ENCODE assay signal across 1 cellular context in genomic region chr10:73810735-73811465, GRCh38.
A peak's percentile ranks its signal among the peaks of the same experiment; 100 is the strongest.
TF ChIP-seq lines count a peak whose summit lies in the region.

No MANE protein-coding gene starts in this region.

TF ChIP-seq in K562, 482 proteins besides CTCF, POLR2A, EP300 and RAD21 (continued from another document and continues in another):
- TF ChIP-seq MTF1 (CRISPR knock-in tag; IDR thresholded peaks at IDR 0.05; ENCODE audit: borderline replicate concordance) = no peak
- no peak for TF ChIP-seq SMARCA4 (IDR thresholded peaks at IDR 0.05)
- TF ChIP-seq ZFX (CRISPR knock-in tag; IDR thresholded peaks at IDR 0.05) = no peak
- no peak for TF ChIP-seq LEF1 (IDR thresholded peaks at IDR 0.05)
- peak; percentile 43; the same call in 1 of the 2 replicates for TF ChIP-seq SIN3B (IDR thresholded peaks at IDR 0.05; ENCODE audit: low read depth)
- TF ChIP-seq ZNF77 (CRISPR knock-in tag; IDR thresholded peaks at IDR 0.05) = no peak
- peak in 1 of 2 experiments; percentile 55; a peak in 1 of 4 replicates for TF ChIP-seq TEAD1 (CRISPR knock-in tag; IDR thresholded peaks at IDR 0.05)
- 0 out of 2 replicates have a peak, but pooled peaks have one; percentile 46 for TF ChIP-seq ZBTB7A (IDR thresholded peaks at IDR 0.05; ENCODE audit: borderline replicate concordance, control insufficient read depth, low read depth, low read length)
- peak; percentile 10 for TF ChIP-seq BRD9 (IDR thresholded peaks at IDR 0.05; ENCODE audit: low read depth, partially characterized antibody)
- TF ChIP-seq SRSF7 (optimal IDR thresholded peaks at IDR 0.05; ENCODE audit: low read depth, low read length) = peak; percentile 16
- TF ChIP-seq CREBBP (IDR thresholded peaks at IDR 0.05; ENCODE audit: low read depth, low read length) = no peak
- TF ChIP-seq GTF2B (IDR thresholded peaks at IDR 0.05; ENCODE audit: extremely low read depth, insufficient read length) = no peak
- TF ChIP-seq SMARCA5 (IDR thresholded peaks at IDR 0.05) = peak; percentile 42; the same call in 1 of the 2 replicates
- peak in 1 of 2 experiments; percentile 19 for TF ChIP-seq E2F6 (IDR thresholded peaks at IDR 0.05; ENCODE audit: borderline replicate concordance in 1 of 2, extremely low read depth in 1 of 2, insufficient read depth in 1 of 2, insufficient read length in 1 of 2, low read depth in 1 of 2, low read length in 1 of 2, poor library complexity in 1 of 2, severe bottlenecking in 1 of 2)
- peak; percentile 80; the same call in 1 of the 2 replicates for TF ChIP-seq RBFOX2 (IDR thresholded peaks at IDR 0.05; ENCODE audit: low read depth, low read length)
- no peak for TF ChIP-seq HNRNPLL (IDR thresholded peaks at IDR 0.05; ENCODE audit: low read depth, low read length, poor library complexity, severe bottlenecking)
- no peak for TF ChIP-seq HCFC1 (IDR thresholded peaks at IDR 0.05; ENCODE audit: low read depth, low read length)
- no peak for TF ChIP-seq PYGO2 (tag; IDR thresholded peaks at IDR 0.05)
- no peak for TF ChIP-seq DMBX1 (CRISPR knock-in tag; IDR thresholded peaks at IDR 0.05; ENCODE audit: borderline replicate concordance)
- no peak for TF ChIP-seq TGIF2 (CRISPR knock-in tag; IDR thresholded peaks at IDR 0.05)
- TF ChIP-seq NFYB (IDR thresholded peaks at IDR 0.05; ENCODE audit: extremely low read depth, insufficient read length) = no peak
- no peak for TF ChIP-seq RFX7 (CRISPR knock-in tag; IDR thresholded peaks at IDR 0.05)
- no peak for TF ChIP-seq ZNF431 (CRISPR knock-in tag; IDR thresholded peaks at IDR 0.05)
- 0 out of 4 replicates have a peak, but pooled peaks of 1 of the 2 experiments have one; percentile 40 for TF ChIP-seq FOXA3 (CRISPR knock-in tag; conservative IDR thresholded peaks at IDR 0.05 in 1 of 2, IDR thresholded peaks at IDR 0.05 in 1 of 2)
- TF ChIP-seq STAG1 (CRISPR knock-in tag; IDR thresholded peaks at IDR 0.05; ENCODE audit: borderline replicate concordance) = 0 out of 2 replicates have a peak, but pooled peaks have one; percentile 17
- peak; percentile 58 for TF ChIP-seq SAP30 (IDR thresholded peaks at IDR 0.05; ENCODE audit: borderline replicate concordance, insufficient read depth, low read depth, low read length, poor library complexity, severe bottlenecking)
- TF ChIP-seq OTX1 (CRISPR knock-in tag; IDR thresholded peaks at IDR 0.05) = peak; percentile 43; the same call in 1 of the 2 replicates
- no peak for TF ChIP-seq HNRNPL (IDR thresholded peaks at IDR 0.05; ENCODE audit: low read depth, low read length)
- TF ChIP-seq, protein P1, sequence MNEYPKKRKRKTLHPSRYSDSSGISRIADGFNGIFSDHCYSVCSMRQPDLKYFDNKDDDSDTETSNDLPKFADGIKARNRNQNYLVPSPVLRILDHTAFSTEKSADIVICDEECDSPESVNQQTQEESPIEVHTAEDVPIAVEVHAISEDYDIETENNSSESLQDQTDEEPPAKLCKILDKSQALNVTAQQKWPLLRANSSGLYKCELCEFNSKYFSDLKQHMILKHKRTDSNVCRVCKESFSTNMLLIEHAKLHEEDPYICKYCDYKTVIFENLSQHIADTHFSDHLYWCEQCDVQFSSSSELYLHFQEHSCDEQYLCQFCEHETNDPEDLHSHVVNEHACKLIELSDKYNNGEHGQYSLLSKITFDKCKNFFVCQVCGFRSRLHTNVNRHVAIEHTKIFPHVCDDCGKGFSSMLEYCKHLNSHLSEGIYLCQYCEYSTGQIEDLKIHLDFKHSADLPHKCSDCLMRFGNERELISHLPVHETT (CRISPR knock-in tag; conservative IDR thresholded peaks at IDR 0.05 in 1 of 2, IDR thresholded peaks at IDR 0.05 in 1 of 2) = no peak
- TF ChIP-seq, protein P2, sequence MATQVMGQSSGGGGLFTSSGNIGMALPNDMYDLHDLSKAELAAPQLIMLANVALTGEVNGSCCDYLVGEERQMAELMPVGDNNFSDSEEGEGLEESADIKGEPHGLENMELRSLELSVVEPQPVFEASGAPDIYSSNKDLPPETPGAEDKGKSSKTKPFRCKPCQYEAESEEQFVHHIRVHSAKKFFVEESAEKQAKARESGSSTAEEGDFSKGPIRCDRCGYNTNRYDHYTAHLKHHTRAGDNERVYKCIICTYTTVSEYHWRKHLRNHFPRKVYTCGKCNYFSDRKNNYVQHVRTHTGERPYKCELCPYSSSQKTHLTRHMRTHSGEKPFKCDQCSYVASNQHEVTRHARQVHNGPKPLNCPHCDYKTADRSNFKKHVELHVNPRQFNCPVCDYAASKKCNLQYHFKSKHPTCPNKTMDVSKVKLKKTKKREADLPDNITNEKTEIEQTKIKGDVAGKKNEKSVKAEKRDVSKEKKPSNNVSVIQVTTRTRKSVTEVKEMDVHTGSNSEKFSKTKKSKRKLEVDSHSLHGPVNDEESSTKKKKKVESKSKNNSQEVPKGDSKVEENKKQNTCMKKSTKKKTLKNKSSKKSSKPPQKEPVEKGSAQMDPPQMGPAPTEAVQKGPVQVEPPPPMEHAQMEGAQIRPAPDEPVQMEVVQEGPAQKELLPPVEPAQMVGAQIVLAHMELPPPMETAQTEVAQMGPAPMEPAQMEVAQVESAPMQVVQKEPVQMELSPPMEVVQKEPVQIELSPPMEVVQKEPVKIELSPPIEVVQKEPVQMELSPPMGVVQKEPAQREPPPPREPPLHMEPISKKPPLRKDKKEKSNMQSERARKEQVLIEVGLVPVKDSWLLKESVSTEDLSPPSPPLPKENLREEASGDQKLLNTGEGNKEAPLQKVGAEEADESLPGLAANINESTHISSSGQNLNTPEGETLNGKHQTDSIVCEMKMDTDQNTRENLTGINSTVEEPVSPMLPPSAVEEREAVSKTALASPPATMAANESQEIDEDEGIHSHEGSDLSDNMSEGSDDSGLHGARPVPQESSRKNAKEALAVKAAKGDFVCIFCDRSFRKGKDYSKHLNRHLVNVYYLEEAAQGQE (CRISPR knock-in tag; IDR thresholded peaks at IDR 0.05; ENCODE audit: low read depth) = no peak
- TF ChIP-seq, protein P3, sequence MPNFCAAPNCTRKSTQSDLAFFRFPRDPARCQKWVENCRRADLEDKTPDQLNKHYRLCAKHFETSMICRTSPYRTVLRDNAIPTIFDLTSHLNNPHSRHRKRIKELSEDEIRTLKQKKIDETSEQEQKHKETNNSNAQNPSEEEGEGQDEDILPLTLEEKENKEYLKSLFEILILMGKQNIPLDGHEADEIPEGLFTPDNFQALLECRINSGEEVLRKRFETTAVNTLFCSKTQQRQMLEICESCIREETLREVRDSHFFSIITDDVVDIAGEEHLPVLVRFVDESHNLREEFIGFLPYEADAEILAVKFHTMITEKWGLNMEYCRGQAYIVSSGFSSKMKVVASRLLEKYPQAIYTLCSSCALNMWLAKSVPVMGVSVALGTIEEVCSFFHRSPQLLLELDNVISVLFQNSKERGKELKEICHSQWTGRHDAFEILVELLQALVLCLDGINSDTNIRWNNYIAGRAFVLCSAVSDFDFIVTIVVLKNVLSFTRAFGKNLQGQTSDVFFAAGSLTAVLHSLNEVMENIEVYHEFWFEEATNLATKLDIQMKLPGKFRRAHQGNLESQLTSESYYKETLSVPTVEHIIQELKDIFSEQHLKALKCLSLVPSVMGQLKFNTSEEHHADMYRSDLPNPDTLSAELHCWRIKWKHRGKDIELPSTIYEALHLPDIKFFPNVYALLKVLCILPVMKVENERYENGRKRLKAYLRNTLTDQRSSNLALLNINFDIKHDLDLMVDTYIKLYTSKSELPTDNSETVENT (CRISPR knock-in tag; IDR thresholded peaks at IDR 0.05) = peak; percentile 60; the same call in 1 of the 2 replicates
- TF ChIP-seq ZNF175 (CRISPR knock-in tag; IDR thresholded peaks at IDR 0.05; ENCODE audit: low read depth) = 0 out of 2 replicates have a peak, but pooled peaks have one; percentile 49
- TF ChIP-seq RNF2 (IDR thresholded peaks at IDR 0.05) = no peak
- no peak for TF ChIP-seq ZNF707 (CRISPR knock-in tag; conservative IDR thresholded peaks at IDR 0.05)
- TF ChIP-seq ETV1 (tag; conservative IDR thresholded peaks at IDR 0.05; ENCODE audit: low read depth) = peak; percentile 22; the same call in 1 of the 2 replicates
- TF ChIP-seq, protein P4, sequence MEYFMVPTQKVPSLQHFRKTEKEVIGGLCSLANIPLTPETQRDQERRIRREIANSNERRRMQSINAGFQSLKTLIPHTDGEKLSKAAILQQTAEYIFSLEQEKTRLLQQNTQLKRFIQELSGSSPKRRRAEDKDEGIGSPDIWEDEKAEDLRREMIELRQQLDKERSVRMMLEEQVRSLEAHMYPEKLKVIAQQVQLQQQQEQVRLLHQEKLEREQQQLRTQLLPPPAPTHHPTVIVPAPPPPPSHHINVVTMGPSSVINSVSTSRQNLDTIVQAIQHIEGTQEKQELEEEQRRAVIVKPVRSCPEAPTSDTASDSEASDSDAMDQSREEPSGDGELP (CRISPR knock-in tag; IDR thresholded peaks at IDR 0.05; ENCODE audit: borderline replicate concordance) = peak; percentile 8; the same call in 1 of the 2 replicates
- TF ChIP-seq RBM25 (IDR thresholded peaks at IDR 0.05; ENCODE audit: low read depth, low read length, severe bottlenecking) = peak; percentile 79
- no peak for TF ChIP-seq CTBP1 (IDR thresholded peaks at IDR 0.05; ENCODE audit: borderline replicate concordance)
- no peak for TF ChIP-seq BACH1 (tag; IDR thresholded peaks at IDR 0.05)
- 0 out of 2 replicates have a peak, but pooled peaks have one; percentile 16 for TF ChIP-seq ZNF589 (CRISPR knock-in tag; IDR thresholded peaks at IDR 0.05; ENCODE audit: low read depth)
- 0 out of 2 replicates have a peak, but pooled peaks have one; percentile 41 for TF ChIP-seq KAT7 (CRISPR knock-in tag; IDR thresholded peaks at IDR 0.05; ENCODE audit: borderline replicate concordance)
- no peak for TF ChIP-seq MAFG (tag; conservative IDR thresholded peaks at IDR 0.05)
- TF ChIP-seq ZFP36 (IDR thresholded peaks at IDR 0.05; ENCODE audit: low read depth, low read length, partially characterized antibody) = peak; percentile 84
- TF ChIP-seq ZNF3 (CRISPR knock-in tag; IDR thresholded peaks at IDR 0.05) = no peak
- TF ChIP-seq CEBPZ (IDR thresholded peaks at IDR 0.05; ENCODE audit: borderline replicate concordance, low read depth, low read length) = no peak
- TF ChIP-seq, protein P5, sequence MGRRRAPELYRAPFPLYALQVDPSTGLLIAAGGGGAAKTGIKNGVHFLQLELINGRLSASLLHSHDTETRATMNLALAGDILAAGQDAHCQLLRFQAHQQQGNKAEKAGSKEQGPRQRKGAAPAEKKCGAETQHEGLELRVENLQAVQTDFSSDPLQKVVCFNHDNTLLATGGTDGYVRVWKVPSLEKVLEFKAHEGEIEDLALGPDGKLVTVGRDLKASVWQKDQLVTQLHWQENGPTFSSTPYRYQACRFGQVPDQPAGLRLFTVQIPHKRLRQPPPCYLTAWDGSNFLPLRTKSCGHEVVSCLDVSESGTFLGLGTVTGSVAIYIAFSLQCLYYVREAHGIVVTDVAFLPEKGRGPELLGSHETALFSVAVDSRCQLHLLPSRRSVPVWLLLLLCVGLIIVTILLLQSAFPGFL (CRISPR knock-in tag; IDR thresholded peaks at IDR 0.05) = no peak
- TF ChIP-seq PURB (CRISPR knock-in tag; IDR thresholded peaks at IDR 0.05; ENCODE audit: low read depth) = no peak
- 0 out of 4 replicates have a peak, but pooled peaks of 1 of the 2 experiments have one; percentile 3 for TF ChIP-seq UBTF (IDR thresholded peaks at IDR 0.05; ENCODE audit: borderline replicate concordance in 1 of 2, low read depth in 2 of 2, low read length in 2 of 2)
- TF ChIP-seq RB1 (IDR thresholded peaks at IDR 0.05; ENCODE audit: low read depth) = 0 out of 2 replicates have a peak, but pooled peaks have one; percentile 24
